Comparison of ENCODE assay signal across 1 cellular context in the genomic region with DNA sequence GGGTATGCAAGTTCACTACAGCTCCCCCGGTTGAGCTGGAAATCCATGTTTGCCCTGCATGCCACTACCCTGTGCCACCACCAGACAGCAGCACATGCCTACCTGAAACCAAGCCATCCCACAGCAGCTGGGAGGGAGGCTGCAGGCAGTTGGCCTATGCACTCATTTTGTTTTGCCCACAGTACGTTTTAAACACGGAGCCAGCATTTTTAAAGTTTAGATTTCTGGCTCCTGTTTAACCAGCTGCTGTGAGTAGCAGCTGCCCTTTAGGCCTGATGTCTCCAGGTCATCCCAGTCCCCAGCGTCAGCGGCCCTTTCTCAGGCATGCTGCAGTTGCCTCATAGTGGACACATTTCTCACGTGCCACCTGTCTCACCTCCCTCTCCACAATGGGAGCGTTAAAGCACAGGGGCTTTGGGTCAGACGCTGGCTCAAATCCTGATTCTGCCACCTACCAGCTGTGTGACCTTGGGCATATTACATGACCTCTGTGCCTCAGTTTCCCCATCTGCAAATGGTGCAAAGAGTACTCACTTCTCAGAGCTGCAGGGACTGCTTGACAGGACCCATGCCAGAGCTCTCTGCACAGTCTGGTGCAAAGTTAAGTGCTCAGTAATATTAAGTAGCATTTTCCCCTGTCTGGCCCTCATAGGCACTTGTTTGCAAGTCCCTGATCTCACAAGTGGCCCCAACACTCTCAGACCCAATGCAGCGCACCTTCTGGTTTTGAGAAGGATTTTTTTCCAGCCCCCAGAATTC.
TF ChIP-seq lines count a peak whose summit lies in the region.

No MANE protein-coding gene starts in this region.

TF ChIP-seq in GM12878, 131 proteins besides CTCF, POLR2A, EP300 and RAD21 (continued from another document):
- TF ChIP-seq RUNX3 (IDR thresholded peaks at IDR 0.05; ENCODE audit: low read length), result 0 out of 2 replicates have a peak, but pooled peaks have one; percentile 26
- no peak for TF ChIP-seq WRNIP1 (IDR thresholded peaks at IDR 0.05; ENCODE audit: borderline replicate concordance, low read depth, low read length)
- TF ChIP-seq, protein P1, sequence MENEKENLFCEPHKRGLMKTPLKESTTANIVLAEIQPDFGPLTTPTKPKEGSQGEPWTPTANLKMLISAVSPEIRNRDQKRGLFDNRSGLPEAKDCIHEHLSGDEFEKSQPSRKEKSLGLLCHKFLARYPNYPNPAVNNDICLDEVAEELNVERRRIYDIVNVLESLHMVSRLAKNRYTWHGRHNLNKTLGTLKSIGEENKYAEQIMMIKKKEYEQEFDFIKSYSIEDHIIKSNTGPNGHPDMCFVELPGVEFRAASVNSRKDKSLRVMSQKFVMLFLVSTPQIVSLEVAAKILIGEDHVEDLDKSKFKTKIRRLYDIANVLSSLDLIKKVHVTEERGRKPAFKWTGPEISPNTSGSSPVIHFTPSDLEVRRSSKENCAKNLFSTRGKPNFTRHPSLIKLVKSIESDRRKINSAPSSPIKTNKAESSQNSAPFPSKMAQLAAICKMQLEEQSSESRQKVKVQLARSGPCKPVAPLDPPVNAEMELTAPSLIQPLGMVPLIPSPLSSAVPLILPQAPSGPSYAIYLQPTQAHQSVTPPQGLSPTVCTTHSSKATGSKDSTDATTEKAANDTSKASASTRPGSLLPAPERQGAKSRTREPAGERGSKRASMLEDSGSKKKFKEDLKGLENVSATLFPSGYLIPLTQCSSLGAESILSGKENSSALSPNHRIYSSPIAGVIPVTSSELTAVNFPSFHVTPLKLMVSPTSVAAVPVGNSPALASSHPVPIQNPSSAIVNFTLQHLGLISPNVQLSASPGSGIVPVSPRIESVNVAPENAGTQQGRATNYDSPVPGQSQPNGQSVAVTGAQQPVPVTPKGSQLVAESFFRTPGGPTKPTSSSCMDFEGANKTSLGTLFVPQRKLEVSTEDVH (IDR thresholded peaks at IDR 0.05; ENCODE audit: low read depth, partially characterized antibody), result no peak
- TF ChIP-seq TCF12 (IDR thresholded peaks at IDR 0.05; ENCODE audit: low read depth, low read length), result peak; percentile 54; the same call in 1 of the 2 replicates
- TF ChIP-seq YY1 (IDR thresholded peaks at IDR 0.05; ENCODE audit: low read depth, low read length), result peak; percentile 72; the same call in 1 of the 2 replicates
- TF ChIP-seq IRF4 (IDR thresholded peaks at IDR 0.05; ENCODE audit: low read depth, low read length), result 0 out of 2 replicates have a peak, but pooled peaks have one; percentile 32
- TF ChIP-seq CBFB (IDR thresholded peaks at IDR 0.05; ENCODE audit: low read depth), result no peak
- TF ChIP-seq SREBF1 (IDR thresholded peaks at IDR 0.05; ENCODE audit: low read length), result no peak
